ENCODE assay signal across 23 cellular contexts in the genomic region with DNA sequence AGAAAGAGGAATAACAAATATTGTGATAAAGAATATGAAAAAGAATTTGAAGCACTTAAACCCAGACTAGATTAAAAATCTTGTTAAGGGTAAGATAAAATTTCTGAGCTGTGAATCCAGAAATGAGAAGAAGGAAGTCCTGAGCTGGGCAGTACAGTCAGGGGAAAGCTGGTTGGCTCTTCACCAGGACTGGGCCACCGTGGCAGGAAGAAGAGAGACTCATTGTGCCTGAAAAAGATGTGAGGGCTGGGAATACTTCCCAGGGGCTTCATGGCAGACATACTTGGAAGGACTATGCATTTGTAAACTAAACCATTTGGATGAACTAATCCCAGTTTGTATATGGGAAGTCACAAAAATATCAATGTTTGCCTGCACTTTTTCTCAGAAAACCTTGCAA.
"Had no signal": no experiment of that assay in that cellular context is flagged by ENCODE, and none has a peak within 500 bp of the region (broad histone marks: within the 10 kb centered on the region; RNA-seq: fewer than 3 reads in every experiment).

No MANE protein-coding gene starts in this region.

- H3K4me1 Mint-ChIP-seq: activated CD4-positive, alpha-beta T cell treated with anti-CD3 and anti-CD28 coated beads for 36 hours; activated CD4-positive, alpha-beta T cell treated with anti-CD3 and anti-CD28 coated beads, Interleukin-2, amount 10 ng/mL, durations not matched to agents 24 days and 14 days; activated naive CD4-positive, alpha-beta T cell treated with anti-CD3 and anti-CD28 coated beads, Interleukin-2, amount 10 ng/mL, durations not matched to agents 7 days and 5 days; endodermal cell had no signal

- H3K4me3 Mint-ChIP-seq: activated CD4-positive, alpha-beta memory T cell treated with anti-CD3 and anti-CD28 coated beads, Interleukin-2, amount 10 ng/mL, durations not matched to agents 7 days and 5 days; activated CD4-positive, alpha-beta T cell treated with anti-CD3 and anti-CD28 coated beads for 36 hours; activated CD4-positive, alpha-beta T cell treated with anti-CD3 and anti-CD28 coated beads, Interleukin-2, amount 10 ng/mL, durations not matched to agents 24 days and 14 days; activated naive CD4-positive, alpha-beta T cell treated with anti-CD3 and anti-CD28 coated beads, Interleukin-2, amount 10 ng/mL, durations not matched to agents 7 days and 5 days; activated naive CD8-positive, alpha-beta T cell treated with anti-CD3 and anti-CD28 coated beads, Interleukin-2, amount 10 ng/mL, durations not matched to agents 7 days and 5 days; activated T-cell treated with anti-CD3 and anti-CD28 coated beads, Interleukin-2, amount 50 U/mL, for 4 hours; endodermal cell had no signal

- H3K4me3 ChIP-seq: colonic mucosa, gastrocnemius medialis had no signal

- H3K9me3 Mint-ChIP-seq: activated CD4-positive, alpha-beta memory T cell treated with anti-CD3 and anti-CD28 coated beads, Interleukin-2, amount 10 ng/mL, durations not matched to agents 7 days and 5 days; activated CD4-positive, alpha-beta T cell treated with anti-CD3 and anti-CD28 coated beads, Interleukin-2, amount 10 ng/mL, durations not matched to agents 24 days and 14 days; activated naive CD4-positive, alpha-beta T cell treated with anti-CD3 and anti-CD28 coated beads, Interleukin-2, amount 10 ng/mL, durations not matched to agents 7 days and 5 days; activated naive CD4-positive, alpha-beta T cell treated with anti-CD3 and anti-CD28 coated beads, Interleukin-2, amount 50 U/mL, for 72 hours; activated naive CD8-positive, alpha-beta T cell treated with anti-CD3 and anti-CD28 coated beads, Interleukin-2, amount 10 ng/mL, durations not matched to agents 7 days and 5 days; activated T-cell treated with anti-CD3 and anti-CD28 coated beads, Interleukin-2, amount 50 U/mL, for 4 hours; endodermal cell had no signal

- DNase-seq: activated CD4-positive, alpha-beta memory T cell treated with anti-CD3 and anti-CD28 coated beads, Interleukin-2, amount 10 ng/mL, durations not matched to agents 7 days and 5 days; activated CD4-positive, alpha-beta T cell treated with anti-CD3 and anti-CD28 coated beads for 36 hours; activated CD4-positive, alpha-beta T cell treated with anti-CD3 and anti-CD28 coated beads, Interleukin-2, amount 10 ng/mL, durations not matched to agents 24 days and 14 days; activated CD4-positive, CD25-positive, alpha-beta regulatory T cell; activated CD4-positive, CD25-positive, alpha-beta regulatory T cell treated with anti-CD3 and anti-CD28 coated beads, Interleukin-2, amount 50 U/mL, for 72 hours; activated CD8-positive, alpha-beta memory T cell treated with anti-CD3 and anti-CD28 coated beads, Interleukin-2, amount 50 U/mL, for 48 hours; activated gamma-delta T cell; activated naive CD4-positive, alpha-beta T cell; activated naive CD4-positive, alpha-beta T cell treated with anti-CD3 and anti-CD28 coated beads, Interleukin-2, amount 10 ng/mL, durations not matched to agents 7 days and 5 days; activated naive CD8-positive, alpha-beta T cell treated with anti-CD3 and anti-CD28 coated beads, Interleukin-2, amount 10 ng/mL, durations not matched to agents 7 days and 5 days; activated T-cell treated with anti-CD3 and anti-CD28 coated beads for 4 hours; activated T-cell treated with anti-CD3 and anti-CD28 coated beads, Interleukin-2, amount 50 U/mL, for 4 hours; brain microvascular endothelial cell; colonic mucosa; effector memory CD4-positive, alpha-beta T cell; endodermal cell; foreskin keratinocyte; gastrocnemius medialis; hippocampal formation; T-helper 1 cell; T-helper 2 cell had no signal

- H3K27ac Mint-ChIP-seq: activated CD4-positive, alpha-beta memory T cell treated with anti-CD3 and anti-CD28 coated beads, Interleukin-2, amount 10 ng/mL, durations not matched to agents 7 days and 5 days; activated CD4-positive, alpha-beta T cell treated with anti-CD3 and anti-CD28 coated beads for 36 hours; activated CD4-positive, alpha-beta T cell treated with anti-CD3 and anti-CD28 coated beads, Interleukin-2, amount 10 ng/mL, durations not matched to agents 24 days and 14 days; activated naive CD4-positive, alpha-beta T cell treated with anti-CD3 and anti-CD28 coated beads, Interleukin-2, amount 10 ng/mL, durations not matched to agents 7 days and 5 days; activated naive CD4-positive, alpha-beta T cell treated with anti-CD3 and anti-CD28 coated beads, Interleukin-2, amount 50 U/mL, for 72 hours; activated naive CD8-positive, alpha-beta T cell treated with anti-CD3 and anti-CD28 coated beads, Interleukin-2, amount 10 ng/mL, durations not matched to agents 7 days and 5 days; endodermal cell had no signal

- H3K27ac ChIP-seq: brain microvascular endothelial cell, colonic mucosa, foreskin keratinocyte, gastrocnemius medialis had no signal

- H3K36me3 ChIP-seq: colonic mucosa had no signal

- ATAC-seq: activated CD4-positive, alpha-beta T cell treated with anti-CD3 and anti-CD28 coated beads for 36 hours; activated naive CD4-positive, alpha-beta T cell treated with anti-CD3 and anti-CD28 coated beads, Interleukin-2, amount 50 U/mL, for 72 hours; activated T-cell treated with anti-CD3 and anti-CD28 coated beads, Interleukin-2, amount 50 U/mL, for 4 hours; esophagus mucosa; foreskin keratinocyte; gastrocnemius medialis had no signal

- H3K27me3 ChIP-seq: brain microvascular endothelial cell, colonic mucosa, foreskin keratinocyte, gastrocnemius medialis had no signal

- H3K9me3 ChIP-seq: colonic mucosa, gastrocnemius medialis had no signal

- H3K4me1 ChIP-seq: colonic mucosa, foreskin keratinocyte had no signal
